In the genomic region with DNA sequence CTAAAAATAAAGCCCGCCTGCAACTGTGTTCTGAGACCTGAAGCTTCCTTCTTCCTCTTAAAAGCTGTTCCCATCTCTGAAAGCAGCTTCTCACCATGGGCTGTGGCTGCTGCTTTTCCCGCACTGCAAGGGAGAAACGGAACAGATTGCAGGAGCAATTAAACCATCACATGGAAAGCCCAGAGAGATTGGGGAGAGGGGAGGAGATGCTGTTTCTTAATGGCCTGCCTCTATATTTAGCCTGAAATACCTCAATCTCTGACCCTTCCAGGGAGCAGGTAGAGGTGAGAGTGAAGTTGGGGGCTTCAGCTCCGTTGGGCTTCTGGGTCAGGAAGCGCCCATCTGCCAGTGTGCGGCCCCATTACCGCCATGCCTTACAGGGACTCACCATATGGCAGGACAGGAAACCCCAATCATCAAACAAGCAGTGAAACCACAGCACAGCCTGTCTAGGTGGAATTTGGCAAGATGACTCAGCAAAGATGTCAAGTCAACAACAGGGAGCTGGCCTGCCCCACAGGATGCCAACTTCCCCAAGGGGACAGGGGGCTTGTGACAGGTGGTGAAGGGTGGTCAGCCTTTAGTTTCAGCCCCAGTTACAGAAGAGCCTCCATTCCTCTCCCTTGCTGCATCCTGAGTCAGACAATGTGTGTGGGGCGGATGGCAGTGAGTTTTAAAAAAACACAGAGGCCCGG, we compare ENCODE assay signal across 8 cellular contexts.
DNase-seq lines count a peak whose midpoint lies in the region; ATAC-seq and TF ChIP-seq lines count a peak whose summit lies in the region.

No MANE protein-coding gene starts in this region.

- intact Hi-C loops in CD8-positive, alpha-beta T cell (cut with DNase I, micrococcal nuclease) = no loop called here
- intact Hi-C loops in tibial artery (cut with DNase I; ENCODE audit: low total_unique reads) = no loop called here

- peak; percentile 45 for TF ChIP-seq POLR2A in GM19099 (IDR thresholded peaks at IDR 0.05; ENCODE audit: extremely low read depth, insufficient read length, low read depth)

- POLR2A ChIA-PET in CD8-positive, alpha-beta T cell (lab: Charles Lee) = interaction anchor here (1.0 kb wide), 1 partner anchor 36 kb away, joined by 3 read pairs; no protein-coding TSS in a partner anchor
- POLR2A ChIA-PET in activated CD8-positive, alpha-beta T cell treated with anti-CD3 and anti-CD28 coated beads, Interleukin-2, amount 10 ng/mL, durations not matched to agents 7 days and 5 days (lab: Charles Lee) = no interaction called here

- H3K36me3 Mint-ChIP-seq in CD8-positive, alpha-beta T cell = no peaks in the 10 kb centered on the region
- peaks cover 2% of the 10 kb centered on the region for H3K36me3 Mint-ChIP-seq in activated CD8-positive, alpha-beta T cell treated with anti-CD3 and anti-CD28 coated beads, Interleukin-2, amount 10 ng/mL, durations not matched to agents 7 days and 5 days (ENCODE audit: low read depth)

- peak in 3 of 7 experiments; percentile 5 to 57 (median 24) for DNase-seq in CD8-positive, alpha-beta T cell
- DNase-seq in activated CD8-positive, alpha-beta T cell treated with anti-CD3 and anti-CD28 coated beads, Interleukin-2, amount 10 ng/mL, durations not matched to agents 7 days and 5 days = peak; percentile 74
- DNase-seq in AG20443 (ENCODE audit: low spot score) = no peak
- no peak for DNase-seq in middle frontal gyrus (ENCODE audit: extremely low spot score, low spot score)
- no peak for DNase-seq in tibial artery
- DNase-seq in midbrain (lab: John Stamatoyannopoulos, UW) = no peak

- no peaks in the 10 kb centered on the region for H3K36me3 ChIP-seq in CD8-positive, alpha-beta T cell (ENCODE audit: insufficient read depth, low read length)
- no peaks in the 10 kb centered on the region for H3K36me3 ChIP-seq in tibial artery

- H3K4me1 ChIP-seq in CD8-positive, alpha-beta T cell (ENCODE audit: insufficient read depth, low read length) = peaks cover 14% of the 10 kb centered on the region
- H3K4me1 ChIP-seq in tibial artery = no peaks in the 10 kb centered on the region

- peak overlapping the region; percentile 74 for H3K27ac Mint-ChIP-seq in CD8-positive, alpha-beta T cell
- H3K27ac Mint-ChIP-seq in activated CD8-positive, alpha-beta T cell treated with anti-CD3 and anti-CD28 coated beads, Interleukin-2, amount 10 ng/mL, durations not matched to agents 7 days and 5 days = peak overlapping the region; percentile 79

- H3K9me3 ChIP-seq in CD8-positive, alpha-beta T cell (ENCODE audit: low read length) = no peaks in the 10 kb centered on the region
- H3K9me3 ChIP-seq in tibial artery = no peaks in the 10 kb centered on the region

- no peaks in the 10 kb centered on the region for H3K27me3 ChIP-seq in CD8-positive, alpha-beta T cell (ENCODE audit: insufficient read depth, low read length)
- peaks cover 0 to 5% of the 10 kb centered on the region in 2 donors for H3K27me3 ChIP-seq in tibial artery

- peaks cover 3% of the 10 kb centered on the region for H3K27me3 Mint-ChIP-seq in CD8-positive, alpha-beta T cell (ENCODE audit: low read depth)
- H3K27me3 Mint-ChIP-seq in activated CD8-positive, alpha-beta T cell treated with anti-CD3 and anti-CD28 coated beads, Interleukin-2, amount 10 ng/mL, durations not matched to agents 7 days and 5 days (ENCODE audit: low read depth) = peaks cover 7% of the 10 kb centered on the region

- H3K4me3 Mint-ChIP-seq in CD8-positive, alpha-beta T cell = no peak overlapping the region
- H3K4me3 Mint-ChIP-seq in activated CD8-positive, alpha-beta T cell treated with anti-CD3 and anti-CD28 coated beads, Interleukin-2, amount 10 ng/mL, durations not matched to agents 7 days and 5 days = peak overlapping the region; percentile 47

- H3K4me3 ChIP-seq in CD8-positive, alpha-beta T cell (ENCODE audit: low read depth, low read length) = no peak overlapping the region
- H3K4me3 ChIP-seq in tibial artery = no peak overlapping the region

- peak; percentile 23 for ATAC-seq in CD8-positive, alpha-beta T cell
- peak; percentile 67 for ATAC-seq in HG03196 (IDR thresholded peaks at IDR 0.05; ENCODE audit: unreplicated experiment)
- ATAC-seq in activated CD8-positive, alpha-beta T cell treated with anti-CD3 and anti-CD28 coated beads, Interleukin-2, amount 10 ng/mL, durations not matched to agents 7 days and 5 days = peak; percentile 62

- H3K27ac ChIP-seq in CD8-positive, alpha-beta T cell (ENCODE audit: low read depth, low read length) = no peak overlapping the region
- H3K27ac ChIP-seq in tibial artery = no peak overlapping the region

- H3K4me1 Mint-ChIP-seq in CD8-positive, alpha-beta T cell (ENCODE audit: low read depth) = peaks cover 30% of the 10 kb centered on the region
- H3K4me1 Mint-ChIP-seq in activated CD8-positive, alpha-beta T cell treated with anti-CD3 and anti-CD28 coated beads, Interleukin-2, amount 10 ng/mL, durations not matched to agents 7 days and 5 days (ENCODE audit: low read depth) = peaks cover 49% of the 10 kb centered on the region

- H3K9me3 Mint-ChIP-seq in CD8-positive, alpha-beta T cell = no peaks in the 10 kb centered on the region
- H3K9me3 Mint-ChIP-seq in activated CD8-positive, alpha-beta T cell treated with anti-CD3 and anti-CD28 coated beads, Interleukin-2, amount 10 ng/mL, durations not matched to agents 7 days and 5 days (ENCODE audit: insufficient read depth) = no peaks in the 10 kb centered on the region

- CTCF ChIA-PET in CD8-positive, alpha-beta T cell (lab: Charles Lee) = interaction anchor here (1.5 kb wide), 1 partner anchor 13 kb away, joined by 3 read pairs; no protein-coding TSS in a partner anchor
- CTCF ChIA-PET in activated CD8-positive, alpha-beta T cell treated with anti-CD3 and anti-CD28 coated beads, Interleukin-2, amount 10 ng/mL, durations not matched to agents 7 days and 5 days (lab: Charles Lee) = no interaction called here

- TF ChIP-seq CTCF in CD8-positive, alpha-beta T cell (IDR thresholded peaks at IDR 0.05) = no peak
- TF ChIP-seq CTCF in tibial artery (IDR thresholded peaks at IDR 0.05) = no peak
